1 cellular context compared by ENCODE assay signal in genomic region chr2:43317194-43317593, GRCh38.
TF ChIP-seq lines count a peak whose summit lies in the region.

No MANE protein-coding gene starts in this region.

TF ChIP-seq in K562, 482 proteins besides CTCF, POLR2A, EP300 and RAD21 (continued from another document):
- no peak for TF ChIP-seq PKNOX1 (IDR thresholded peaks at IDR 0.05)
- no peak for TF ChIP-seq THRAP3 (IDR thresholded peaks at IDR 0.05; ENCODE audit: borderline replicate concordance)
- no peak for TF ChIP-seq ZNF511 (CRISPR knock-in tag; IDR thresholded peaks at IDR 0.05)
